In the genomic region with DNA sequence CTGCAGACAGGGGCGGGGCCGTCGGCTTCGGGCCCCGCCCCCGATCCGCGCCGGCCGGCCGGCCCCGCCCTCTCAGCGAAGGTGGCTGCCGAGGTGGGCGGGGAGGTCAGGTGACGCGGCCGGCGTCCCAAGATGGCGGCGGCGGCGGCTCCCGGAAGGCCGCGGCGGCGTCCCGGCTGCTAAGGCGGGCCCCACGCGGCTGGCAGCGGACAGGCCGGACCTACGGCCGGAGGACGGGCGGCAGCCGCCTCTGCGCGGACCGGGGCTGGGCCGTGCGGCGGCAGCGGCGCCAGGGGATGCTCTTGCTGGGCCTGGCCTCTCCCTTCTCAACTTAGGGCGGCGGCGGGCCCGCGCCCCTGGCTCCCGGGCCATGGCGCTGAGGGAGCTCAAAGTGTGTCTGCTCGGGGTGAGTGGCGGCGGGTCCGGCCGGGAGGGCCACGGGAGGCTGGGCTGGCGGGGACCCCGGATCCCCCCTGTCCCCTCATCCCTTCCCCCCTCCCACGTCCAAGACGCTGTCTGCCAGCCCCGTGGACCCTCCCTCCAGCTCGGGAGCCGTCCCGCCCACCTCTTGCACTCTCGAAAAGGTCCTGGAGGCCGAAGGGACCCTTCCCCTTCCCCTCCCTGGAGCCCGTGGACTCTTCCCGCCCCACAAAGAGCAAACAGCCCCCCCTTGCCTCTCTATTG, we compare ENCODE assay signal across 8 cellular contexts. TPM values are rescaled to one million over a fixed set of nuclear protein-coding genes. Genes with fewer than 3 reads are reported as not detected.
DNase-seq lines count a peak whose midpoint lies in the region; ATAC-seq and TF ChIP-seq lines count a peak whose summit lies in the region.

A gene with protein sequence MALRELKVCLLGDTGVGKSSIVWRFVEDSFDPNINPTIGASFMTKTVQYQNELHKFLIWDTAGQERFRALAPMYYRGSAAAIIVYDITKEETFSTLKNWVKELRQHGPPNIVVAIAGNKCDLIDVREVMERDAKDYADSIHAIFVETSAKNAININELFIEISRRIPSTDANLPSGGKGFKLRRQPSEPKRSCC (plus strand): TSS at position 109 of the 684 bp plus-strand sequence. CDS start 262 bp downstream, at position 371.

- TF ChIP-seq POLR2A in right lobe of liver (IDR thresholded peaks at IDR 0.05), result peak; percentile 93

- ATAC-seq in GM18858 (IDR thresholded peaks at IDR 0.05; ENCODE audit: unreplicated experiment) (peak; percentile 31), HG03064 (IDR thresholded peaks at IDR 0.05; ENCODE audit: low read depth, unreplicated experiment) (peak; percentile 66), right lobe of liver (peak; percentile 89 to 99 (median 95))

- no peaks in the 10 kb centered on the region for H3K9me3 ChIP-seq in right lobe of liver

- peak within 1 kb of the TSS; percentile 77 to 100 (median 94) for H3K4me3 ChIP-seq in right lobe of liver

- H3K27me3 ChIP-seq in right lobe of liver, result no peaks in the 10 kb centered on the region

- no peak for TF ChIP-seq CTCF in right lobe of liver (IDR thresholded peaks at IDR 0.05)

- peak; percentile 73 for DNase-seq in ACHN
- DNase-seq in NCI-H446 treated with DMSO at 0.1 percent for 48 hours (lab: John Stamatoyannopoulos, UW), result peak; percentile 33
- DNase-seq in activated CD4-positive, alpha-beta T cell treated with anti-CD3 and anti-CD28 coated beads, Interleukin-2, amount 50 U/mL, for 24 hours (ENCODE audit: low read depth in 1 of 2, low spot score in 1 of 2), result peak; percentile 52 to 72
- peak; percentile 50 to 88 for DNase-seq in dermis microvascular lymphatic vessel endothelial cell (ENCODE audit: low read depth in 2 of 2)
- DNase-seq in right lobe of liver, result peak; percentile 87 to 90 (median 90)
- peak; percentile 82 for DNase-seq in stimulated activated CD4-positive, alpha-beta T cell treated with anti-CD3 and anti-CD28 coated beads, Interleukin-4, amount 100 ng/mL, for 1 hour

- peaks cover 0 to 8% (median 0%) of the 10 kb centered on the region in 4 donors for H3K4me1 ChIP-seq in right lobe of liver

- H3K27ac ChIP-seq in right lobe of liver, result peak within 1 kb of the TSS; percentile 59 to 92 (median 60)

- in situ Hi-C loops in ACHN (cut with HindIII; ENCODE audit: low pct_ligation_motif_present, low pct_unique_long_range_greater_than_20kb, low sequenced_read_pairs), result no loop called here

- no peaks in the 10 kb centered on the region for H3K36me3 ChIP-seq in right lobe of liver

- intact Hi-C loops in right lobe of liver (cut with DNase I), result loop anchor here in 1 of 2 donors (10.0 kb wide), 1 partner anchor 65 kb away; no protein-coding TSS in a partner anchor

- 0% methylated on average over 6 of the region's 72 CpGs for WGBS in right lobe of liver (ENCODE audit: insufficient coverage, low coverage, low lambda C conversion rate, missing lambda C conversion rate)

RNA-seq across cellular contexts. Expression of the gene that starts here (rescaled TPM):
- total RNA-seq in dermis microvascular lymphatic vessel endothelial cell (9.1 and 11.1 TPM in 2 replicates), right lobe of liver (10 to 100 TPM in 2 of 6 experiments, 1 to 10 TPM in 4; 7.4 to 11.6 (median 9.5) TPM)

Comparison
In these comparisons a context has a peak if more than half of its experiments do, and no peak if none do; other contexts are left out.
1. Peak in every context shown above with its lines: DNase-seq, ATAC-seq, H3K4me3 ChIP-seq and H3K27ac ChIP-seq.
2. DNase-seq: peak in every context shown above with its lines; median percentile 90 in right lobe of liver; 82 in stimulated activated CD4-positive, alpha-beta T cell treated with anti-CD3 and anti-CD28 coated beads, Interleukin-4, amount 100 ng/mL, for 1 hour; 73 in ACHN; 69 in dermis microvascular lymphatic vessel endothelial cell; 62 in activated CD4-positive, alpha-beta T cell treated with anti-CD3 and anti-CD28 coated beads, Interleukin-2, amount 50 U/mL, for 24 hours; 33 in NCI-H446 treated with DMSO at 0.1 percent for 48 hours.
3. ATAC-seq: peak in every context shown above with its lines; median percentile 95 in right lobe of liver; 66 in HG03064; 31 in GM18858.